Comparison of ENCODE assay signal across 13 cellular contexts in genomic region chr2:7758065-7758759, GRCh38.
DNase-seq lines count a peak whose midpoint lies in the region; ATAC-seq and TF ChIP-seq lines count a peak whose summit lies in the region.
"Had no signal": no experiment of that assay in that cellular context is flagged by ENCODE, and none has a peak within 500 bp of the region (broad histone marks: within the 10 kb centered on the region; RNA-seq: fewer than 3 reads in every experiment).

No MANE protein-coding gene starts in this region.

- H3K4me3 Mint-ChIP-seq in activated naive CD8-positive, alpha-beta T cell treated with anti-CD3 and anti-CD28 coated beads, Interleukin-2, amount 50 U/mL, for 24 hours, result no peak overlapping the region
- no peak overlapping the region for H3K4me3 Mint-ChIP-seq in effector memory CD8-positive, alpha-beta T cell

- peak overlapping the region; percentile 55 for H3K27ac Mint-ChIP-seq in activated naive CD8-positive, alpha-beta T cell treated with anti-CD3 and anti-CD28 coated beads, Interleukin-2, amount 50 U/mL, for 24 hours
- H3K27ac Mint-ChIP-seq in effector memory CD8-positive, alpha-beta T cell, result no peak overlapping the region

- peaks cover 43% of the 10 kb centered on the region for H3K9me3 Mint-ChIP-seq in activated naive CD8-positive, alpha-beta T cell treated with anti-CD3 and anti-CD28 coated beads, Interleukin-2, amount 50 U/mL, for 24 hours
- H3K9me3 Mint-ChIP-seq in effector memory CD8-positive, alpha-beta T cell, result peaks cover 2 to 13% of the 10 kb centered on the region in 2 donors

- peaks cover 20% of the 10 kb centered on the region for H3K36me3 Mint-ChIP-seq in activated naive CD8-positive, alpha-beta T cell treated with anti-CD3 and anti-CD28 coated beads, Interleukin-2, amount 50 U/mL, for 24 hours (ENCODE audit: low read depth)
- H3K36me3 Mint-ChIP-seq in effector memory CD8-positive, alpha-beta T cell (ENCODE audit: insufficient read depth), result no peaks in the 10 kb centered on the region

- intact Hi-C loops in Right ventricle myocardium superior (cut with DNase I), result no loop called here

- TF ChIP-seq CTCF in GM10266 (IDR thresholded peaks at IDR 0.05; ENCODE audit: control insufficient read depth, insufficient read depth, low read depth, missing control alignments), result no peak

- DNase-seq in GM10266 (ENCODE audit: extremely low spot score), result peak; percentile 35
- DNase-seq in activated naive CD8-positive, alpha-beta T cell treated with anti-CD3 and anti-CD28 coated beads, Interleukin-2, amount 50 U/mL, for 24 hours, result no peak
- DNase-seq in OCI-M2 (lab: John Stamatoyannopoulos, UW; ENCODE audit: unreplicated experiment), result no peak
- no peak for DNase-seq in Right ventricle myocardium superior
- no peak for DNase-seq in effector memory CD8-positive, alpha-beta T cell
- DNase-seq in medulla oblongata (ENCODE audit: extremely low spot score), result no peak
- DNase-seq: amygdala, heart right ventricle, IMR-90, NCI-H1092, spleen had no signal

- peaks cover 13% of the 10 kb centered on the region for H3K4me1 Mint-ChIP-seq in activated naive CD8-positive, alpha-beta T cell treated with anti-CD3 and anti-CD28 coated beads, Interleukin-2, amount 50 U/mL, for 24 hours
- no peaks in the 10 kb centered on the region for H3K4me1 Mint-ChIP-seq in effector memory CD8-positive, alpha-beta T cell (ENCODE audit: low read depth in 2 of 2)

- H3K27me3 Mint-ChIP-seq in activated naive CD8-positive, alpha-beta T cell treated with anti-CD3 and anti-CD28 coated beads, Interleukin-2, amount 50 U/mL, for 24 hours, result peaks cover 2% of the 10 kb centered on the region
- no peaks in the 10 kb centered on the region for H3K27me3 Mint-ChIP-seq in effector memory CD8-positive, alpha-beta T cell

- ATAC-seq in GM18870 (IDR thresholded peaks at IDR 0.05; ENCODE audit: unreplicated experiment) (peak; percentile 90), HG02885 (IDR thresholded peaks at IDR 0.05; ENCODE audit: poor library complexity, unreplicated experiment) (peak; percentile 69), Right ventricle myocardium superior (ENCODE audit: poor library complexity) (no peak)
- ATAC-seq in activated naive CD8-positive, alpha-beta T cell treated with anti-CD3 and anti-CD28 coated beads, Interleukin-2, amount 50 U/mL, for 24 hours, result peak; percentile 82
- ATAC-seq in effector memory CD8-positive, alpha-beta T cell (replicated peaks), result no peak
- ATAC-seq: heart right ventricle had no signal

Comparison
In these comparisons a context has a peak if more than half of its experiments do, and no peak if none do; other contexts are left out.
1. ATAC-seq: peak in GM18870 (single experiment), HG02885 (single experiment) and activated naive CD8-positive, alpha-beta T cell treated with anti-CD3 and anti-CD28 coated beads, Interleukin-2, amount 50 U/mL, for 24 hours (single experiment); none in Right ventricle myocardium superior (single experiment) and effector memory CD8-positive, alpha-beta T cell (single experiment).